In the genomic region with DNA sequence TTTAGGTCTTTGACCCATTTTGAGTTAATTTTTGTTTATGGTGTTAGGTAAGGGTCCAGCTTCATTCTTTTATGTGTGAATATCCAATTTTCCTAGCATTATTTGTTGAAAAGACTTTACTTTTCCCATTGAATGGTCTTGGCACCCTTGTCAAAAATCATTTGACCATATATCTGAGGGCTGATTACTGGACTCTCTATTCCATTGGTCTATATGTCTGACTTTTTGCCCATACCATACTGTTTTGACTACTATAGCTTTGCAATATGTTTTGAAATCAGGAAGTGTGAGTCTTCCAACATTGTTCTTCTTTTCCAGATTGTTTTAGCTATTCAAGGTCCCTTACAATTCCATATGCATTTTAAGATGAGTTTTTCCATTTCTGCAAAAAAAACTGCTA, we compare ENCODE assay signal across 30 cellular contexts.
"Had no signal": no experiment of that assay in that cellular context is flagged by ENCODE, and none has a peak within 500 bp of the region (broad histone marks: within the 10 kb centered on the region; RNA-seq: fewer than 3 reads in every experiment).

No MANE protein-coding gene starts in this region.

- ATAC-seq: left colon; left lung; lower lobe of right lung; naive thymus-derived CD8-positive, alpha-beta T cell; stimulated activated effector memory CD8-positive, alpha-beta T cell treated with anti-CD3 and anti-CD28 coated beads, Interleukin-12 subunit alpha, Interleukin-12 subunit beta, amount 100 ng/mL, for 72 hours; upper lobe of right lung had no signal

- H3K27me3 ChIP-seq: ovary, right atrium auricular region, upper lobe of right lung had no signal

- H3K4me3 Mint-ChIP-seq: immature natural killer cell; naive thymus-derived CD8-positive, alpha-beta T cell; nephron; neural crest cell; stimulated activated effector memory CD8-positive, alpha-beta T cell treated with anti-CD3 and anti-CD28 coated beads, Interleukin-12 subunit alpha, Interleukin-12 subunit beta, amount 100 ng/mL, for 72 hours; stimulated activated naive CD8-positive, alpha-beta T cell treated with anti-CD3 and anti-CD28 coated beads, Interleukin-15, Interleukin-2, amounts not matched to agents 100 ng/mL and 50 ng/mL, for 24 hours had no signal

- H3K27ac Mint-ChIP-seq: immature natural killer cell; naive thymus-derived CD8-positive, alpha-beta T cell; nephron; progenitor cell of endocrine pancreas; stimulated activated effector memory CD8-positive, alpha-beta T cell treated with anti-CD3 and anti-CD28 coated beads, Interleukin-12 subunit alpha, Interleukin-12 subunit beta, amount 100 ng/mL, for 72 hours; stimulated activated naive CD8-positive, alpha-beta T cell treated with anti-CD3 and anti-CD28 coated beads, Interleukin-15, Interleukin-2, amounts not matched to agents 100 ng/mL and 50 ng/mL, for 24 hours had no signal

- H3K36me3 Mint-ChIP-seq: immature natural killer cell; stimulated activated effector memory CD8-positive, alpha-beta T cell treated with anti-CD3 and anti-CD28 coated beads, Interleukin-12 subunit alpha, Interleukin-12 subunit beta, amount 100 ng/mL, for 72 hours had no signal

- FAIRE-seq: islet of Langerhans, kidney, small intestine, urothelium cell line had no signal

- H3K4me3 ChIP-seq: left lung, lower lobe of right lung, ovary, right atrium auricular region, sigmoid colon, spleen, suprapubic skin, thoracic aorta, tibial artery, upper lobe of right lung had no signal

- H3K9me3 Mint-ChIP-seq: stimulated activated effector memory CD8-positive, alpha-beta T cell treated with anti-CD3 and anti-CD28 coated beads, Interleukin-12 subunit alpha, Interleukin-12 subunit beta, amount 100 ng/mL, for 72 hours had no signal

- H3K4me1 ChIP-seq: left lung, lower lobe of right lung, right atrium auricular region, sigmoid colon, spleen, suprapubic skin, tibial artery, upper lobe of right lung had no signal

- DNase-seq: hypothalamus; immature natural killer cell; kidney; left colon; left lung; lower lobe of right lung; mammary epithelial cell; mesenchymal stem cell; naive thymus-derived CD8-positive, alpha-beta T cell; occipital lobe; ovary; sigmoid colon; small intestine; spleen; stimulated activated CD4-positive, alpha-beta T cell treated with anti-CD3 and anti-CD28 coated beads, Interleukin-4, amount 100 ng/mL, for 24 hours; stimulated activated naive CD4-positive, alpha-beta T cell; tibial artery; trophoblast cell; upper lobe of right lung had no signal

- H3K36me3 ChIP-seq: left lung, lower lobe of right lung, neutrophil, ovary, right atrium auricular region, sigmoid colon, spleen, suprapubic skin, thoracic aorta, upper lobe of right lung had no signal

- H3K4me1 Mint-ChIP-seq: immature natural killer cell; naive thymus-derived CD8-positive, alpha-beta T cell; nephron; neural crest cell; stimulated activated effector memory CD8-positive, alpha-beta T cell treated with anti-CD3 and anti-CD28 coated beads, Interleukin-12 subunit alpha, Interleukin-12 subunit beta, amount 100 ng/mL, for 72 hours had no signal

- H3K27ac ChIP-seq: left lung, lower lobe of right lung, neutrophil, ovary, right atrium auricular region, sigmoid colon, spleen, suprapubic skin, thoracic aorta, tibial artery, upper lobe of right lung had no signal

- H3K9me3 ChIP-seq: neutrophil, ovary had no signal
